In the genomic region with DNA sequence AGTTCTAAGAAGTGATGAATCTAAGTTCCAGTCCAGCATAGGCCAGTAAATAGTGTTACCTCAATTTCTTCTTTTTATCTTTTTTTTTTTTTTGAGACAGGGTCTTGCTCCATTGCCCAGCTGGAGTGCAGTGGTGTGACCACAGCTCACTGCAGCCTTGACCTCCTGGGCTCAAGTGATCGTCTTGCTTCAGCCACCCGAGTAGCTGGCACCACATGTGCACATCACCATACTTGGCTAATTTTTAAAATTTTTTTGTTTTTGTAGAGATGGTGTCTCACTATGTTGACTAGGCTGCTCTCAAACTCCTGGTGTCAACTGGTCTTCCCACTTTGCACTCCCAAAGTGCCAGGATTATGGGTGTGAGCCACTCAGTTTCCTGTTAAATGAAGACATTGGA, we compare ENCODE assay signal across 32 cellular contexts.
"Had no signal": no experiment of that assay in that cellular context is flagged by ENCODE, and none has a peak within 500 bp of the region (broad histone marks: within the 10 kb centered on the region; RNA-seq: fewer than 3 reads in every experiment).

No MANE protein-coding gene starts in this region.

- H3K4me1 ChIP-seq: body of pancreas, thyroid gland had no signal

- H3K9me3 ChIP-seq: body of pancreas, sigmoid colon, thyroid gland, upper lobe of left lung, vagina had no signal

- ATAC-seq: activated CD4-positive, CD25-positive, alpha-beta regulatory T cell treated with anti-CD3 and anti-CD28 coated beads, Interleukin-2, amount 50 U/mL, for 24 hours; activated T-cell treated with anti-CD3 and anti-CD28 coated beads, Interleukin-2, amount 50 U/mL, for 4 hours; activated T-helper 17 cell treated with anti-CD3 and anti-CD28 coated beads, Interleukin-2, amount 50 U/mL, for 72 hours; body of pancreas; effector memory CD8-positive, alpha-beta T cell; esophagus mucosa; natural killer cell; SK-N-SH treated with all-trans-retinoic acid at 6 μM for 48 hours; stimulated activated memory B cell treated with anti-CD40 and anti-IgM and Interleukin-4, amounts not matched to agents 10 μg/mL and 1 μg/mL and 100 μg/mL, for 72 hours; stimulated activated naive CD8-positive, alpha-beta T cell treated with anti-CD3 and anti-CD28 coated beads, Interleukin-15, amount 100 ng/mL, for 72 hours; T-helper 17 cell had no signal

- H3K27me3 ChIP-seq: body of pancreas, cardiac muscle cell, hepatocyte, sigmoid colon, thyroid gland, upper lobe of left lung, vagina had no signal

- DNase-seq: activated CD4-positive, alpha-beta memory T cell treated with anti-CD3 and anti-CD28 coated beads for 36 hours; activated CD4-positive, alpha-beta T cell treated with anti-CD3 and anti-CD28 coated beads, Interleukin-2, amount 10 ng/mL, durations not matched to agents 24 days and 14 days; activated gamma-delta T cell treated with Interleukin-2 at 50 U/mL for 16 hours; activated naive CD4-positive, alpha-beta T cell treated with anti-CD3 and anti-CD28 coated beads, Interleukin-2, amount 50 U/mL, for 16 hours; activated T-cell treated with anti-CD3 and anti-CD28 coated beads, Interleukin-2, amount 50 U/mL, for 4 hours; aorta; body of pancreas; cortex of kidney; effector memory CD8-positive, alpha-beta T cell; foreskin melanocyte; glutamatergic neuron; islet precursor cell; mammary epithelial cell; natural killer cell; retina; sigmoid colon; small intestine; stimulated activated CD4-positive, alpha-beta T cell treated with anti-CD3 and anti-CD28 coated beads, Interleukin-4, amount 100 ng/mL, for 24 hours; stimulated activated naive CD8-positive, alpha-beta T cell treated with anti-CD3 and anti-CD28 coated beads, Interleukin-15, amount 100 ng/mL, for 72 hours; T-helper 17 cell; T1000; upper lobe of left lung; WERI-Rb-1 had no signal

- H3K27ac ChIP-seq: body of pancreas, cardiac muscle cell, hepatocyte, thyroid gland, upper lobe of left lung, WERI-Rb-1 had no signal

- H3K4me3 ChIP-seq: body of pancreas, cardiac muscle cell, hepatocyte, sigmoid colon, thyroid gland, upper lobe of left lung, vagina had no signal

- H3K36me3 ChIP-seq: cardiac muscle cell, sigmoid colon, thyroid gland, upper lobe of left lung, vagina, WERI-Rb-1 had no signal
